Comparison of ENCODE assay signal across 19 cellular contexts in the genomic region with DNA sequence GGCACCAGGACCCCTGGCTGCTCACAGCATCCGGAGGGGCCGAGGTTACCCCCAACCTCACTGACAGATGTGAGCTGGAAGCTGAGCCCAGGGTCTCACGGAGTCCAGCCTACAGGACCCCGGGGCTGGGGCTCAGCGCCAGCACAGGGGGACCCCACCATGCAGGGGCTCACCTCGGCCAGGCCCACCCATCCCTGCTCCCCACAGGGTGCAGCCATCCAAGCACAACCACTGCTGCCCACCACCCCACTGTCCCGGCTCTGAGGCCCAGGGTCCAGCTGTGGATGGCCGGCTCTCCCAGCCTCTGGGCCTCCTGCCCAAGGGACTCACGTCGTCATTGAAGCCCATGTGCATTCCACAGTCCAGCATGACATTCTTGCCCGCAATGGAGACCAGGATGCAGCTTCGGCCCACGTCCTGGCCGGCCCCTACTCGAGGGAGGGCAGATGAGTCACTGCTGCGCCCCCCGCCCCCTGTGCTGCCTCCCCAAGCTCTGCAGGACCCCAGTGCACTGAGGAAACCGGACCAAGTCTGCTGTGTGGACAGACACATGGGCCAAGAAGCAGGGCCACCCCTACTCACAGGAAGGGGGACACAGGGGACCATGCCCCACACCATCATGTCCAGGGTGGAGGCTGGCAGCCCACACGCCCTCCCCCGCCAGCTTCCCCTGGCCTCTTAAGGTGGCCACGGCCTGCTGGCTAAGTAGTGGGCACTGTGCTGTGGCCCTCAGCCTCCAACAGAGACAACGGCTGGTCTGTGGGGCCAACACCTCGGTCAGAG. TPM values are rescaled to one million over a fixed set of nuclear protein-coding genes. Genes with fewer than 3 reads are reported as not detected.
DNase-seq lines count a peak whose midpoint lies in the region; ATAC-seq lines count a peak whose summit lies in the region.
"Had no signal": no experiment of that assay in that cellular context is flagged by ENCODE, and none has a peak within 500 bp of the region (broad histone marks: within the 10 kb centered on the region; RNA-seq: fewer than 3 reads in every experiment).

No MANE protein-coding gene starts in this region.

- no peak overlapping the region for H3K14ac ChIP-seq in trophoblast cell (ENCODE audit: low read length)

- no peak overlapping the region for H2BK12ac ChIP-seq in trophoblast cell (ENCODE audit: low read length)

- H3K18ac ChIP-seq in trophoblast cell (ENCODE audit: low read length), result no peak overlapping the region

- H4K91ac ChIP-seq in trophoblast cell (ENCODE audit: low read depth, low read length), result no peak overlapping the region

- H3K4me2 ChIP-seq in trophoblast cell (ENCODE audit: low read length), result no peak overlapping the region
- H3K4me2 ChIP-seq: smooth muscle cell had no signal

- no peak overlapping the region for H3K4me3 ChIP-seq in trophoblast cell (ENCODE audit: low read depth, low read length)
- H3K4me3 ChIP-seq: left lung, pancreas, smooth muscle cell, thoracic aorta had no signal

- DNase-seq in EH (ENCODE audit: low read depth), result peak; percentile 30
- peak; percentile 55 for DNase-seq in astrocyte of the hippocampus (ENCODE audit: low read depth, low spot score)
- DNase-seq in trophoblast cell, result no peak
- no peak for DNase-seq in occipital lobe (lab: John Stamatoyannopoulos, UW)
- DNase-seq: activated CD8-positive, alpha-beta T cell treated with anti-CD3 and anti-CD28 coated beads for 36 hours; AML-193; cerebellar nuclear complex; DMS153; foreskin keratinocyte; HCEC 1CT; left lung; pancreas; Right ventricle myocardium superior; T-helper 1 cell; WERI-Rb-1 had no signal

- no peak overlapping the region for H3K27ac ChIP-seq in trophoblast cell (ENCODE audit: low read depth, low read length)
- H3K27ac ChIP-seq: foreskin keratinocyte, left lung, pancreas, thoracic aorta, WERI-Rb-1 had no signal

- no peak overlapping the region for H3K23ac ChIP-seq in trophoblast cell (ENCODE audit: low read length)

- H2BK120ac ChIP-seq in trophoblast cell (ENCODE audit: insufficient read depth, low read length, poor library complexity), result no peak overlapping the region

- no peak overlapping the region for H4K8ac ChIP-seq in trophoblast cell (ENCODE audit: low read depth, low read length)

- no peak overlapping the region for H4K12ac ChIP-seq in trophoblast cell (ENCODE audit: low read depth, low read length)

- H3K4me1 ChIP-seq in trophoblast cell (ENCODE audit: control insufficient read depth in 1 of 2, insufficient read depth in 2 of 2, low read length in 2 of 2), result peaks cover 12 to 14% of the 10 kb centered on the region in 2 experiments

- ATAC-seq in GM19452 (IDR thresholded peaks at IDR 0.05; ENCODE audit: unreplicated experiment) (no peak), HG03442 (IDR thresholded peaks at IDR 0.05; ENCODE audit: unreplicated experiment) (no peak)
- ATAC-seq: activated CD8-positive, alpha-beta T cell treated with anti-CD3 and anti-CD28 coated beads for 36 hours; foreskin keratinocyte; left lung; pancreas had no signal

- H3K79me2 ChIP-seq in trophoblast cell (ENCODE audit: control insufficient read depth, insufficient read depth, low read length, poor library complexity), result peaks cover 26% of the 10 kb centered on the region

- H3K4ac ChIP-seq in trophoblast cell (ENCODE audit: low read depth, low read length), result peak overlapping the region; percentile 43

- H3K27me3 ChIP-seq in trophoblast cell (ENCODE audit: insufficient read depth, low read length), result no peaks in the 10 kb centered on the region
- H3K27me3 ChIP-seq: foreskin keratinocyte, left lung, pancreas had no signal

- H3K79me1 ChIP-seq in trophoblast cell (ENCODE audit: low read length), result peaks cover 9% of the 10 kb centered on the region

- H3K36me3 ChIP-seq in trophoblast cell (ENCODE audit: control insufficient read depth in 1 of 2, insufficient read depth in 2 of 2, low read length in 2 of 2), result peaks cover 35 to 36% of the 10 kb centered on the region in 2 experiments

- no peak overlapping the region for H2AFZ ChIP-seq in trophoblast cell (ENCODE audit: insufficient read depth, low read length, poor library complexity)

- H2BK5ac ChIP-seq in trophoblast cell (ENCODE audit: low read depth, low read length, poor library complexity), result no peak overlapping the region

- H2AK5ac ChIP-seq in trophoblast cell (ENCODE audit: low read length), result no peak overlapping the region

- WGBS in trophoblast cell (ENCODE audit: extremely low coverage, insufficient coverage, insufficient read length), result no CpG with 5 or more reads among the region's 23 CpGs

- no peak overlapping the region for H3K9ac ChIP-seq in trophoblast cell (ENCODE audit: low read length)

- H3K9me3 ChIP-seq in trophoblast cell (ENCODE audit: insufficient read depth, low read depth, low read length), result peaks cover 3% of the 10 kb centered on the region
- H3K9me3 ChIP-seq: left lung, pancreas, thoracic aorta had no signal

RNA-seq across cellular contexts. Expression of a gene that starts 3.6 kb away (rescaled TPM):
- 86.5 and 92.0 TPM in 2 replicates for polyA plus RNA-seq in trophoblast cell (2013)
- 28.2 TPM for total RNA-seq in occipital lobe

RNA-seq across cellular contexts. Expression of a gene that starts 3.7 kb away (rescaled TPM):
- polyA plus RNA-seq in trophoblast cell (2013), result 20.9 and 21.3 TPM in 2 replicates
- total RNA-seq in occipital lobe, result 12.3 TPM

RNA-seq across cellular contexts. Expression of a gene that starts 10.2 kb away (rescaled TPM):
- 0.17 and 0.21 TPM in 2 replicates for polyA plus RNA-seq in trophoblast cell (2013)
- total RNA-seq in occipital lobe, result 0.31 TPM

RNA-seq across cellular contexts. Expression of a gene that starts 12.5 kb away (rescaled TPM):
- 29.8 and 34.5 TPM in 2 replicates for polyA plus RNA-seq in trophoblast cell (2013)
- 8.0 TPM for total RNA-seq in occipital lobe

RNA-seq across cellular contexts. Expression of a gene that starts 13.1 kb away (rescaled TPM):
- polyA plus RNA-seq in trophoblast cell (2013), result 29.9 and 32.2 TPM in 2 replicates
- total RNA-seq in occipital lobe, result 51.3 TPM

Comparison
In these comparisons a context has a peak if more than half of its experiments do, and no peak if none do; other contexts are left out.
1. DNase-seq: peak in EH (single experiment) and astrocyte of the hippocampus (single experiment); none in trophoblast cell (0 of 2) and occipital lobe (single experiment).